In genomic region chr13:30789360-30789862, GRCh38 we compare ENCODE assay signal across 31 cellular contexts. TPM values are rescaled to one million over a fixed set of nuclear protein-coding genes. Genes with fewer than 3 reads are reported as not detected.
"Had no signal": no experiment of that assay in that cellular context is flagged by ENCODE, and none has a peak within 500 bp of the region (broad histone marks: within the 10 kb centered on the region; RNA-seq: fewer than 3 reads in every experiment).

No MANE protein-coding gene starts in this region.

- H3K9ac ChIP-seq: neural progenitor cell had no signal

- H3K9me3 ChIP-seq: heart left ventricle, lower lobe of right lung, right atrium auricular region, transverse colon had no signal

- ATAC-seq: activated naive CD8-positive, alpha-beta T cell treated with anti-CD3 and anti-CD28 coated beads, Interleukin-2, amount 50 U/mL, for 24 hours; esophagus mucosa; foreskin keratinocyte; heart left ventricle; left lobe of liver; lower lobe of right lung; natural killer cell had no signal

- H3K4me3 ChIP-seq: heart left ventricle, lower lobe of right lung, neural progenitor cell, right atrium auricular region, smooth muscle cell, transverse colon had no signal

- H3K27ac ChIP-seq: foreskin keratinocyte, heart left ventricle, lower lobe of right lung, neural progenitor cell, right atrium auricular region, transverse colon, VCaP had no signal

- H2AFZ ChIP-seq: neural progenitor cell had no signal

- H3K4me1 Mint-ChIP-seq: activated naive CD4-positive, alpha-beta T cell treated with anti-CD3 and anti-CD28 coated beads, Interleukin-2, amount 50 U/mL, for 24 hours; natural killer cell had no signal

- H3K36me3 Mint-ChIP-seq: natural killer cell, neural progenitor cell had no signal

- H3K4me3 Mint-ChIP-seq: activated naive CD4-positive, alpha-beta T cell treated with anti-CD3 and anti-CD28 coated beads, Interleukin-2, amount 50 U/mL, for 24 hours; activated naive CD8-positive, alpha-beta T cell treated with anti-CD3 and anti-CD28 coated beads, Interleukin-2, amount 50 U/mL, for 24 hours; central memory CD8-positive, alpha-beta T cell; dendritic cell treated with granulocyte-macrophage colony-stimulating factor and Interleukin-4, amounts not matched to agents 40 ng/mL and 50 ng/mL, for 4 days; endodermal cell; natural killer cell; neural progenitor cell; T-helper 1 cell treated with Interleukin-12 subunit alpha and Interleukin-12 subunit beta and Interleukin-4 antibody, amounts not matched to agents 30 μg/mL and 1 μg/mL, for 36 hours had no signal

- H3K27ac Mint-ChIP-seq: activated naive CD4-positive, alpha-beta T cell treated with anti-CD3 and anti-CD28 coated beads, Interleukin-2, amount 50 U/mL, for 24 hours; activated naive CD8-positive, alpha-beta T cell treated with anti-CD3 and anti-CD28 coated beads, Interleukin-2, amount 50 U/mL, for 24 hours; dendritic cell treated with granulocyte-macrophage colony-stimulating factor and Interleukin-4, amounts not matched to agents 40 ng/mL and 50 ng/mL, for 4 days; endodermal cell; natural killer cell; T-helper 1 cell treated with Interleukin-12 subunit alpha and Interleukin-12 subunit beta and Interleukin-4 antibody, amounts not matched to agents 30 μg/mL and 1 μg/mL, for 36 hours had no signal

- H3K36me3 ChIP-seq: heart left ventricle, lower lobe of right lung, neural progenitor cell, right atrium auricular region, transverse colon had no signal

- DNase-seq: activated CD4-positive, alpha-beta T cell treated with anti-CD3 and anti-CD28 coated beads, Interleukin-2, amount 50 U/mL, for 1 hour; activated gamma-delta T cell treated with Interleukin-2 at 50 U/mL for 16 hours; activated naive CD8-positive, alpha-beta T cell treated with anti-CD3 and anti-CD28 coated beads, Interleukin-2, amount 50 U/mL, for 24 hours; activated T-cell treated with anti-CD3 and anti-CD28 coated beads for 4 hours; amygdala; endodermal cell; foreskin keratinocyte; heart left ventricle; kidney glomerular epithelial cell; lower lobe of right lung; mesendoderm; natural killer cell; occipital lobe; stimulated activated CD4-positive, alpha-beta T cell treated with anti-CD3 and anti-CD28 coated beads, Interleukin-1b, Interleukin-23, amount 100 ng/mL, for 48 hours; stimulated activated CD4-positive, alpha-beta T cell treated with anti-CD3 and anti-CD28 coated beads, Interleukin-4, amount 100 ng/mL, for 4 hours; stimulated activated CD8-positive, alpha-beta memory T cell treated with anti-CD3 and anti-CD28 coated beads, Interleukin-4, amount 100 ng/mL, for 48 hours; stimulated activated naive CD4-positive, alpha-beta T cell treated with Interleukin-2 at 50 U/mL for 16 hours; T-helper 9 cell; transverse colon had no signal

- H3K4me2 ChIP-seq: neural progenitor cell, smooth muscle cell had no signal

- H3K27me3 ChIP-seq: foreskin keratinocyte, heart left ventricle, neural progenitor cell, right atrium auricular region, transverse colon had no signal

- H3K9me3 Mint-ChIP-seq: activated naive CD4-positive, alpha-beta T cell treated with anti-CD3 and anti-CD28 coated beads, Interleukin-2, amount 50 U/mL, for 24 hours; activated naive CD8-positive, alpha-beta T cell treated with anti-CD3 and anti-CD28 coated beads, Interleukin-2, amount 50 U/mL, for 24 hours; central memory CD8-positive, alpha-beta T cell; dendritic cell treated with granulocyte-macrophage colony-stimulating factor and Interleukin-4, amounts not matched to agents 40 ng/mL and 50 ng/mL, for 4 days; endodermal cell; natural killer cell; T-helper 1 cell treated with Interleukin-12 subunit alpha and Interleukin-12 subunit beta and Interleukin-4 antibody, amounts not matched to agents 30 μg/mL and 1 μg/mL, for 36 hours had no signal

- H3K27me3 Mint-ChIP-seq: activated naive CD4-positive, alpha-beta T cell treated with anti-CD3 and anti-CD28 coated beads, Interleukin-2, amount 50 U/mL, for 24 hours; activated naive CD8-positive, alpha-beta T cell treated with anti-CD3 and anti-CD28 coated beads, Interleukin-2, amount 50 U/mL, for 24 hours; central memory CD8-positive, alpha-beta T cell had no signal

- H3K4me1 ChIP-seq: neural progenitor cell, right atrium auricular region had no signal

RNA-seq across cellular contexts. Expression of gene ALOX5AP, which starts 54.1 kb away (rescaled TPM):
- total RNA-seq: bronchial epithelial cell, endodermal cell, pulmonary artery endothelial cell, smooth muscle cell had no signal
